Comparison of ENCODE assay signal across 1 cellular context in the genomic region with DNA sequence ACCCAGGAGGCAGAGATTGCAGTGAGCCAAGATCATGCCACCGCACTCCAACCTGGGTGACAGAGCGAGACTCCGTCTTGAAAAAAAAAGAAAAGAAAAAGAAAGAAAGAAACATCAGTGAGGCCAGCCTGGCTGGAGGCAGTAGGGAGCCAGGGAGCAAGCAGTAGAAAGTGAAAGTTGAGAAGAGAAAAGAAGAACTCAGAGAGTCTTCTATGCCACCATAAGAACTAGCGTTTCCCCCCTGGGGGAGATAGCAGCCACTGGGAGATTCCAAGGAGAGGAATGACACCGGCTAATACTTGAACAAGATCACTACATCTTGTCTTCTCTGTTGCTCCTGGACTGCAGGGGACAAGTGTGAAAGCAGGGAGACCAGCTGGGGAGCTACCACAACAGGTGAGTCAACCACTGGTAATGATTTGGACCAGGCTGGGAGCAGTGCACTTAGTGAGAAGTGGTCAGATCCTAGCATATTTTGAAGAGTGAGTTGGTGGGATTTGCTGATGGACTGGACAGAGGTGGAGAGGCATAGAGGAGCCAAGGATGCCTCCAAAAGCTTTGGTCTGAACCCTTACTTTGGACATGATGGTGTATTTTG.
TF ChIP-seq lines count a peak whose summit lies in the region.

No MANE protein-coding gene starts in this region.

TF ChIP-seq in WTC11, 78 proteins besides CTCF, POLR2A, EP300 and RAD21 (continued from another document):
- no peak for TF ChIP-seq GABPB1 (CRISPR knock-in tag; IDR thresholded peaks at IDR 0.05)
- no peak for TF ChIP-seq NFYB (CRISPR knock-in tag; conservative IDR thresholded peaks at IDR 0.05; ENCODE audit: low read depth)
- no peak for TF ChIP-seq TEAD4 (CRISPR knock-in tag; IDR thresholded peaks at IDR 0.05)
- TF ChIP-seq GTF2I (CRISPR knock-in tag; conservative IDR thresholded peaks at IDR 0.05), result no peak
- TF ChIP-seq, protein P1, sequence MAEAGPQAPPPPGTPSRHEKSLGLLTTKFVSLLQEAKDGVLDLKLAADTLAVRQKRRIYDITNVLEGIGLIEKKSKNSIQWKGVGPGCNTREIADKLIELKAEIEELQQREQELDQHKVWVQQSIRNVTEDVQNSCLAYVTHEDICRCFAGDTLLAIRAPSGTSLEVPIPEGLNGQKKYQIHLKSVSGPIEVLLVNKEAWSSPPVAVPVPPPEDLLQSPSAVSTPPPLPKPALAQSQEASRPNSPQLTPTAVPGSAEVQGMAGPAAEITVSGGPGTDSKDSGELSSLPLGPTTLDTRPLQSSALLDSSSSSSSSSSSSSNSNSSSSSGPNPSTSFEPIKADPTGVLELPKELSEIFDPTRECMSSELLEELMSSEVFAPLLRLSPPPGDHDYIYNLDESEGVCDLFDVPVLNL (CRISPR knock-in tag; IDR thresholded peaks at IDR 0.05; ENCODE audit: borderline replicate concordance, low read depth), result no peak
- TF ChIP-seq HMGA2 (CRISPR knock-in tag; IDR thresholded peaks at IDR 0.05), result no peak
- TF ChIP-seq ZNF263 (CRISPR knock-in tag; IDR thresholded peaks at IDR 0.05; ENCODE audit: low read depth), result no peak
- no peak for TF ChIP-seq ZNF219 (CRISPR knock-in tag; IDR thresholded peaks at IDR 0.05; ENCODE audit: borderline replicate concordance)
